Comparison of ENCODE assay signal across 17 cellular contexts in genomic region chr16:85822145-85822544, GRCh38.
"Had no signal": no experiment of that assay in that cellular context is flagged by ENCODE, and none has a peak within 500 bp of the region (broad histone marks: within the 10 kb centered on the region; RNA-seq: fewer than 3 reads in every experiment).

No MANE protein-coding gene starts in this region.

- FAIRE-seq: small intestine, TTC549 had no signal

- H3K27me3 ChIP-seq: vagina had no signal

- H3K4me1 ChIP-seq: foreskin keratinocyte, left ventricle myocardium inferior, vagina had no signal

- H3K27ac ChIP-seq: cardiac muscle cell, foreskin keratinocyte, left ventricle myocardium inferior, parathyroid adenoma, suprapubic skin, vagina, WERI-Rb-1 had no signal

- H3K36me3 Mint-ChIP-seq: activated CD8-positive, alpha-beta memory T cell treated with anti-CD3 and anti-CD28 coated beads, Interleukin-2, amount 10 ng/mL, durations not matched to agents 7 days and 5 days; activated naive CD4-positive, alpha-beta T cell treated with anti-CD3 and anti-CD28 coated beads, Interleukin-2, amount 10 ng/mL, durations not matched to agents 7 days and 5 days; stimulated activated effector memory CD8-positive, alpha-beta T cell treated with anti-CD3 and anti-CD28 coated beads, Interleukin-12 subunit alpha, Interleukin-12 subunit beta, amount 100 ng/mL, for 72 hours had no signal

- H3K9me3 Mint-ChIP-seq: activated CD4-positive, alpha-beta T cell treated with anti-CD3 and anti-CD28 coated beads, Interleukin-2, amount 10 ng/mL, durations not matched to agents 7 days and 5 days; activated CD8-positive, alpha-beta T cell treated with anti-CD3 and anti-CD28 coated beads for 36 hours; activated naive CD4-positive, alpha-beta T cell treated with anti-CD3 and anti-CD28 coated beads, Interleukin-2, amount 10 ng/mL, durations not matched to agents 7 days and 5 days; dendritic cell treated with granulocyte-macrophage colony-stimulating factor and Interleukin-4, amounts not matched to agents 40 ng/mL and 50 ng/mL, for 4 days; nephron; stimulated activated effector memory CD8-positive, alpha-beta T cell treated with anti-CD3 and anti-CD28 coated beads, Interleukin-12 subunit alpha, Interleukin-12 subunit beta, amount 100 ng/mL, for 72 hours had no signal

- H3K4me1 Mint-ChIP-seq: activated CD8-positive, alpha-beta memory T cell treated with anti-CD3 and anti-CD28 coated beads, Interleukin-2, amount 10 ng/mL, durations not matched to agents 7 days and 5 days; nephron had no signal

- H3K9ac ChIP-seq: parathyroid adenoma had no signal

- H3K79me2 ChIP-seq: parathyroid adenoma had no signal

- H3K27ac Mint-ChIP-seq: activated CD4-positive, alpha-beta T cell treated with anti-CD3 and anti-CD28 coated beads, Interleukin-2, amount 10 ng/mL, durations not matched to agents 7 days and 5 days; activated CD8-positive, alpha-beta memory T cell treated with anti-CD3 and anti-CD28 coated beads, Interleukin-2, amount 10 ng/mL, durations not matched to agents 7 days and 5 days; activated CD8-positive, alpha-beta T cell treated with anti-CD3 and anti-CD28 coated beads for 36 hours; activated naive CD4-positive, alpha-beta T cell treated with anti-CD3 and anti-CD28 coated beads, Interleukin-2, amount 10 ng/mL, durations not matched to agents 7 days and 5 days; dendritic cell treated with granulocyte-macrophage colony-stimulating factor and Interleukin-4, amounts not matched to agents 40 ng/mL and 50 ng/mL, for 4 days; nephron; stimulated activated effector memory CD8-positive, alpha-beta T cell treated with anti-CD3 and anti-CD28 coated beads, Interleukin-12 subunit alpha, Interleukin-12 subunit beta, amount 100 ng/mL, for 72 hours had no signal

- H3K9me3 ChIP-seq: left ventricle myocardium inferior, stomach, suprapubic skin, vagina had no signal

- H3K4me3 Mint-ChIP-seq: activated CD4-positive, alpha-beta T cell treated with anti-CD3 and anti-CD28 coated beads, Interleukin-2, amount 10 ng/mL, durations not matched to agents 7 days and 5 days; activated CD8-positive, alpha-beta memory T cell treated with anti-CD3 and anti-CD28 coated beads, Interleukin-2, amount 10 ng/mL, durations not matched to agents 7 days and 5 days; activated CD8-positive, alpha-beta T cell treated with anti-CD3 and anti-CD28 coated beads for 36 hours; activated naive CD4-positive, alpha-beta T cell treated with anti-CD3 and anti-CD28 coated beads, Interleukin-2, amount 10 ng/mL, durations not matched to agents 7 days and 5 days; dendritic cell treated with granulocyte-macrophage colony-stimulating factor and Interleukin-4, amounts not matched to agents 40 ng/mL and 50 ng/mL, for 4 days; nephron; stimulated activated effector memory CD8-positive, alpha-beta T cell treated with anti-CD3 and anti-CD28 coated beads, Interleukin-12 subunit alpha, Interleukin-12 subunit beta, amount 100 ng/mL, for 72 hours had no signal

- H3K4me3 ChIP-seq: cardiac muscle cell, left ventricle myocardium inferior, stomach, suprapubic skin, vagina had no signal

- H3K36me3 ChIP-seq: cardiac muscle cell, left ventricle myocardium inferior, stomach, suprapubic skin, vagina, WERI-Rb-1 had no signal
